Comparison of ENCODE assay signal across 39 cellular contexts in the genomic region with DNA sequence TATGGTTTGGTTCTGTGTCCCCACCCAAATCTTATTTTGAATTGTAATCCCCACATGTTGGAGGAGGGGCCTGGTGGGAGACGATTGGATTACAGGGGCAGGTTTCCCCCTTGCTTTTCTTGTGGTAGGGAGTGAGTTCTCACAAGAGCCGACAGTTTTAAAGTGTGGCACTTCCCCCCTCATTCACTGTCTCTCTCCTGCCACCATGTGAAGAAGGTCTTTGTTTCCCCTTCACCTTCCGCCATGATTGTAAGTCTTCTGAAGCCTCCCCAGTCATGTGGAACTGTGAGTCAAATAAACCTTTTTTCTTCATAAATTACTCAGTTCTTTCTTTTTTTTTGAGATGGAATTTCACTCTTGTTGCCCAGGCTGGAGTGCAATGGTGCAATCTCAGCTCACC.
"Had no signal": no experiment of that assay in that cellular context is flagged by ENCODE, and none has a peak within 500 bp of the region (broad histone marks: within the 10 kb centered on the region; RNA-seq: fewer than 3 reads in every experiment).

No MANE protein-coding gene starts in this region.

- H3K27ac ChIP-seq: adrenal gland, ascending aorta, body of pancreas, brain microvascular endothelial cell, breast epithelium, cardiac muscle cell had no signal

- ATAC-seq: activated naive CD4-positive, alpha-beta T cell treated with anti-CD3 and anti-CD28 coated beads, Interleukin-2, amount 50 U/mL, for 72 hours; activated naive CD8-positive, alpha-beta T cell treated with anti-CD3 and anti-CD28 coated beads, Interleukin-2, amount 50 U/mL, for 24 hours; activated T-cell treated with anti-CD3 and anti-CD28 coated beads, Interleukin-2, amount 50 U/mL, for 4 hours; activated T-cell treated with anti-CD3 and anti-CD28 coated beads, Interleukin-2, amount 50 U/mL, for 72 hours; activated T-helper 17 cell treated with anti-CD3 and anti-CD28 coated beads, Interleukin-2, amount 50 U/mL, for 72 hours; body of pancreas had no signal

- H3K36me3 Mint-ChIP-seq: activated naive CD4-positive, alpha-beta T cell treated with anti-CD3 and anti-CD28 coated beads, Interleukin-2, amount 10 ng/mL, durations not matched to agents 7 days and 5 days; activated naive CD4-positive, alpha-beta T cell treated with anti-CD3 and anti-CD28 coated beads, Interleukin-2, amount 50 U/mL, for 24 hours; activated naive CD4-positive, alpha-beta T cell treated with anti-CD3 and anti-CD28 coated beads, Interleukin-2, amount 50 U/mL, for 72 hours; activated naive CD8-positive, alpha-beta T cell; activated naive CD8-positive, alpha-beta T cell treated with anti-CD3 and anti-CD28 coated beads for 36 hours; activated naive CD8-positive, alpha-beta T cell treated with anti-CD3 and anti-CD28 coated beads, Interleukin-2, amount 10 ng/mL, durations not matched to agents 7 days and 5 days; brain had no signal

- H3K4me3 Mint-ChIP-seq: activated naive CD4-positive, alpha-beta T cell treated with anti-CD3 and anti-CD28 coated beads for 36 hours; activated naive CD4-positive, alpha-beta T cell treated with anti-CD3 and anti-CD28 coated beads, Interleukin-2, amount 10 ng/mL, durations not matched to agents 7 days and 5 days; activated naive CD4-positive, alpha-beta T cell treated with anti-CD3 and anti-CD28 coated beads, Interleukin-2, amount 50 U/mL, for 24 hours; activated naive CD8-positive, alpha-beta T cell; activated naive CD8-positive, alpha-beta T cell treated with anti-CD3 and anti-CD28 coated beads for 36 hours; activated naive CD8-positive, alpha-beta T cell treated with anti-CD3 and anti-CD28 coated beads, Interleukin-2, amount 10 ng/mL, durations not matched to agents 7 days and 5 days; activated naive CD8-positive, alpha-beta T cell treated with anti-CD3 and anti-CD28 coated beads, Interleukin-2, amount 50 U/mL, for 24 hours; activated T-cell treated with anti-CD3 and anti-CD28 coated beads, Interleukin-2, amount 50 U/mL, for 24 hours; activated T-cell treated with anti-CD3 and anti-CD28 coated beads, Interleukin-2, amount 50 U/mL, for 4 hours; activated T-cell treated with anti-CD3 and anti-CD28 coated beads, Interleukin-2, amount 50 U/mL, for 72 hours; activated T-helper 1 cell treated with anti-CD3 and anti-CD28 coated beads, Interleukin-12 subunit alpha, Interleukin-12 subunit beta, Interleukin-2, Interleukin-4 antibody, amounts not matched to agents 30 ng/mL and 10 ng/mL and 1 ng/mL, durations not matched to agents 14 hours and 24 hours and 36 hours; activated T-helper 17 cell treated with anti-CD3 and anti-CD28 coated beads, Interleukin-2, amount 50 U/mL, for 72 hours; brain; central memory CD8-positive, alpha-beta T cell had no signal

- H3K9me3 ChIP-seq: adrenal gland, ascending aorta, body of pancreas, breast epithelium had no signal

- H3K27me3 ChIP-seq: adrenal gland, ascending aorta, body of pancreas, brain microvascular endothelial cell, breast epithelium had no signal

- H3K4me1 Mint-ChIP-seq: activated naive CD4-positive, alpha-beta T cell treated with anti-CD3 and anti-CD28 coated beads, Interleukin-2, amount 10 ng/mL, durations not matched to agents 7 days and 5 days; activated naive CD4-positive, alpha-beta T cell treated with anti-CD3 and anti-CD28 coated beads, Interleukin-2, amount 50 U/mL, for 24 hours; activated naive CD8-positive, alpha-beta T cell treated with anti-CD3 and anti-CD28 coated beads for 36 hours; activated naive CD8-positive, alpha-beta T cell treated with anti-CD3 and anti-CD28 coated beads, Interleukin-2, amount 50 U/mL, for 24 hours; activated T-helper 17 cell treated with anti-CD3 and anti-CD28 coated beads, Interleukin-2, amount 50 U/mL, for 72 hours; central memory CD8-positive, alpha-beta T cell had no signal

- H3K4me1 ChIP-seq: adrenal gland, ascending aorta, body of pancreas, breast epithelium had no signal

- FAIRE-seq: astrocyte, bronchial epithelial cell had no signal

- H3K9me3 Mint-ChIP-seq: activated naive CD4-positive, alpha-beta T cell treated with anti-CD3 and anti-CD28 coated beads for 36 hours; activated naive CD4-positive, alpha-beta T cell treated with anti-CD3 and anti-CD28 coated beads, Interleukin-2, amount 10 ng/mL, durations not matched to agents 7 days and 5 days; activated naive CD4-positive, alpha-beta T cell treated with anti-CD3 and anti-CD28 coated beads, Interleukin-2, amount 50 U/mL, for 24 hours; activated naive CD4-positive, alpha-beta T cell treated with anti-CD3 and anti-CD28 coated beads, Interleukin-2, amount 50 U/mL, for 72 hours; activated naive CD8-positive, alpha-beta T cell treated with anti-CD3 and anti-CD28 coated beads for 36 hours; activated naive CD8-positive, alpha-beta T cell treated with anti-CD3 and anti-CD28 coated beads, Interleukin-2, amount 10 ng/mL, durations not matched to agents 7 days and 5 days; activated naive CD8-positive, alpha-beta T cell treated with anti-CD3 and anti-CD28 coated beads, Interleukin-2, amount 50 U/mL, for 24 hours; activated T-cell treated with anti-CD3 and anti-CD28 coated beads, Interleukin-2, amount 50 U/mL, for 24 hours; activated T-cell treated with anti-CD3 and anti-CD28 coated beads, Interleukin-2, amount 50 U/mL, for 4 hours; activated T-cell treated with anti-CD3 and anti-CD28 coated beads, Interleukin-2, amount 50 U/mL, for 72 hours; activated T-helper 1 cell treated with anti-CD3 and anti-CD28 coated beads, Interleukin-12 subunit alpha, Interleukin-12 subunit beta, Interleukin-2, Interleukin-4 antibody, amounts not matched to agents 30 ng/mL and 10 ng/mL and 1 ng/mL, durations not matched to agents 14 hours and 24 hours and 36 hours; activated T-helper 17 cell treated with anti-CD3 and anti-CD28 coated beads, Interleukin-2, amount 50 U/mL, for 72 hours; activated T-helper 2 cell treated with anti-CD3 and anti-CD28 coated beads, Interferon-gamma antibody, Interleukin-2, Interleukin-4, amounts not matched to agents 10 μg/mL and 5 μg/mL and 100 μg/mL, durations not matched to agents 14 hours and 24 hours and 36 hours; brain; central memory CD8-positive, alpha-beta T cell had no signal

- H3K27ac Mint-ChIP-seq: activated naive CD4-positive, alpha-beta T cell treated with anti-CD3 and anti-CD28 coated beads for 36 hours; activated naive CD4-positive, alpha-beta T cell treated with anti-CD3 and anti-CD28 coated beads, Interleukin-2, amount 10 ng/mL, durations not matched to agents 7 days and 5 days; activated naive CD4-positive, alpha-beta T cell treated with anti-CD3 and anti-CD28 coated beads, Interleukin-2, amount 50 U/mL, for 24 hours; activated naive CD4-positive, alpha-beta T cell treated with anti-CD3 and anti-CD28 coated beads, Interleukin-2, amount 50 U/mL, for 72 hours; activated naive CD8-positive, alpha-beta T cell; activated naive CD8-positive, alpha-beta T cell treated with anti-CD3 and anti-CD28 coated beads for 36 hours; activated naive CD8-positive, alpha-beta T cell treated with anti-CD3 and anti-CD28 coated beads, Interleukin-2, amount 10 ng/mL, durations not matched to agents 7 days and 5 days; activated naive CD8-positive, alpha-beta T cell treated with anti-CD3 and anti-CD28 coated beads, Interleukin-2, amount 50 U/mL, for 24 hours; activated T-cell treated with anti-CD3 and anti-CD28 coated beads, Interleukin-2, amount 50 U/mL, for 24 hours; activated T-cell treated with anti-CD3 and anti-CD28 coated beads, Interleukin-2, amount 50 U/mL, for 72 hours; activated T-helper 1 cell treated with anti-CD3 and anti-CD28 coated beads, Interleukin-12 subunit alpha, Interleukin-12 subunit beta, Interleukin-2, Interleukin-4 antibody, amounts not matched to agents 30 ng/mL and 10 ng/mL and 1 ng/mL, durations not matched to agents 14 hours and 24 hours and 36 hours; activated T-helper 17 cell treated with anti-CD3 and anti-CD28 coated beads, Interleukin-2, amount 50 U/mL, for 72 hours; activated T-helper 2 cell treated with anti-CD3 and anti-CD28 coated beads, Interferon-gamma antibody, Interleukin-2, Interleukin-4, amounts not matched to agents 10 μg/mL and 5 μg/mL and 100 μg/mL, durations not matched to agents 14 hours and 24 hours and 36 hours; brain had no signal

- H3K4me3 ChIP-seq: adrenal gland, ascending aorta, body of pancreas, breast epithelium, cardiac muscle cell had no signal

- DNase-seq: activated effector memory CD4-positive, alpha-beta T cell treated with anti-CD3 and anti-CD28 coated beads, Interleukin-2, amount 50 U/mL, for 16 hours; activated effector memory CD4-positive, alpha-beta T cell treated with Interleukin-2 at 50 U/mL for 16 hours; activated gamma-delta T cell; activated gamma-delta T cell treated with Interleukin-2 at 50 U/mL for 16 hours; activated naive CD4-positive, alpha-beta T cell; activated naive CD4-positive, alpha-beta T cell treated with anti-CD3 and anti-CD28 coated beads for 36 hours; activated naive CD4-positive, alpha-beta T cell treated with anti-CD3 and anti-CD28 coated beads, Interleukin-2, amount 10 ng/mL, durations not matched to agents 7 days and 5 days; activated naive CD4-positive, alpha-beta T cell treated with anti-CD3 and anti-CD28 coated beads, Interleukin-2, amount 50 U/mL, for 16 hours; activated naive CD4-positive, alpha-beta T cell treated with Interleukin-2 at 50 U/mL for 16 hours; activated naive CD8-positive, alpha-beta T cell treated with anti-CD3 and anti-CD28 coated beads for 36 hours; activated naive CD8-positive, alpha-beta T cell treated with anti-CD3 and anti-CD28 coated beads, Interleukin-2, amount 10 ng/mL, durations not matched to agents 7 days and 5 days; activated naive CD8-positive, alpha-beta T cell treated with anti-CD3 and anti-CD28 coated beads, Interleukin-2, amount 50 U/mL, for 24 hours; activated T-cell treated with anti-CD3 and anti-CD28 coated beads, Interleukin-2, amount 50 U/mL, for 24 hours; activated T-cell treated with anti-CD3 and anti-CD28 coated beads, Interleukin-2, amount 50 U/mL, for 4 hours; activated T-cell treated with anti-CD3 and anti-CD28 coated beads, Interleukin-2, amount 50 U/mL, for 48 hours; activated T-cell treated with anti-CD3 and anti-CD28 coated beads, Interleukin-2, amount 50 U/mL, for 72 hours; adrenal gland; amniotic stem cell; amygdala; anterior cingulate cortex; aorta; body of pancreas; brain microvascular endothelial cell; caudate nucleus; central memory CD4-positive, alpha-beta T cell; cerebellar nuclear complex had no signal

- H3K27me3 Mint-ChIP-seq: activated T-cell treated with anti-CD3 and anti-CD28 coated beads, Interleukin-2, amount 50 U/mL, for 24 hours had no signal

- H3K36me3 ChIP-seq: adrenal gland, ascending aorta, brain microvascular endothelial cell, breast epithelium, cardiac muscle cell had no signal
